ENCODE assay signal across 9 cellular contexts in genomic region chr1:236686815-236687160, GRCh38. TPM values are rescaled to one million over a fixed set of nuclear protein-coding genes. Genes with fewer than 3 reads are reported as not detected.
DNase-seq lines count a peak whose midpoint lies in the region; ATAC-seq, FAIRE-seq and TF ChIP-seq lines count a peak whose summit lies in the region.
"Had no signal": no experiment of that assay in that cellular context is flagged by ENCODE, and none has a peak within 500 bp of the region (broad histone marks: within the 10 kb centered on the region; RNA-seq: fewer than 3 reads in every experiment).

No MANE protein-coding gene starts in this region.

- peaks cover 0 to 1% of the 10 kb centered on the region in 2 experiments for H4K20me1 ChIP-seq in H1 (replicated peaks in 1 of 2; ENCODE audit: control insufficient read depth in 1 of 2, insufficient read depth in 2 of 2, low read length in 2 of 2)

- H3K9me3 ChIP-seq in BE2C (peaks cover 9% of the 10 kb centered on the region; the same call in 1 of the 2 replicates), HUES6 (ENCODE audit: control insufficient read depth, insufficient read depth, low read depth, low read length) (peaks cover 5% of the 10 kb centered on the region; the same call in 1 of the 2 replicates), H1 (ENCODE audit: insufficient read depth in 2 of 2, low read depth in 1 of 2, low read length in 1 of 2) (no peaks in the 10 kb centered on the region)

- peaks cover 21% of the 10 kb centered on the region for H3K27me3 ChIP-seq in BE2C
- H3K27me3 ChIP-seq in HUES6 (ENCODE audit: control insufficient read depth, insufficient read depth, low read length): peaks cover 40% of the 10 kb centered on the region
- peaks cover 4 to 26% (median 23%) of the 10 kb centered on the region in 4 experiments for H3K27me3 ChIP-seq in H1 (replicated peaks in 1 of 4; ENCODE audit: control insufficient read depth in 3 of 4, extremely low read depth in 1 of 4, insufficient read depth in 3 of 4, low read length in 3 of 4)

- H3K18ac ChIP-seq in H1 (ENCODE audit: extremely low read depth, low read length): no peak overlapping the region

- H2BK12ac ChIP-seq in H1 (ENCODE audit: low read depth, low read length): no peak overlapping the region

- no peaks in the 10 kb centered on the region for H3K79me1 ChIP-seq in H1 (ENCODE audit: low read depth, low read length)

- no peak overlapping the region for H3K14ac ChIP-seq in H1 (ENCODE audit: insufficient read length)

- H3K27ac Mint-ChIP-seq in natural killer cell: no peak overlapping the region

- no peaks in the 10 kb centered on the region for H3K79me2 ChIP-seq in H1 (ENCODE audit: control insufficient read depth in 1 of 2, insufficient read depth in 2 of 2, low read length in 2 of 2)

- no peak overlapping the region for H2BK120ac ChIP-seq in H1 (replicated peaks; ENCODE audit: low read depth, low read length)

- no peak overlapping the region for H3K4me3 ChIP-seq in BE2C (ENCODE audit: low read depth, low read length)
- peak overlapping the region; percentile 73 for H3K4me3 ChIP-seq in HUES6 (ENCODE audit: low read depth, low read length)
- peak overlapping the region; percentile 39 to 72 (median 52) for H3K4me3 ChIP-seq in H1 (ENCODE audit: extremely low read depth in 1 of 4, insufficient read depth in 2 of 4, low read depth in 3 of 4, low read length in 4 of 4)

- H3K36me3 ChIP-seq in BE2C (no peaks in the 10 kb centered on the region), HUES6 (ENCODE audit: control insufficient read depth, insufficient read depth, low read length) (no peaks in the 10 kb centered on the region), H1 (ENCODE audit: control insufficient read depth in 2 of 4, insufficient read depth in 4 of 4, low read length in 3 of 4) (no peaks in the 10 kb centered on the region)

- H2AFZ ChIP-seq in H1 (ENCODE audit: low read length): peak overlapping the region; percentile 46; the same call in 1 of the 2 replicates

- H3K4me1 Mint-ChIP-seq in natural killer cell: peaks cover 6 to 16% of the 10 kb centered on the region in 2 donors

- no peak overlapping the region for H3K56ac ChIP-seq in H1 (replicated peaks; ENCODE audit: insufficient read length, low read depth, low read length)

- peak overlapping the region; percentile 69; the same call in 1 of the 2 replicates for H4K8ac ChIP-seq in H1 (ENCODE audit: extremely low read depth, insufficient read depth, low read length)

- no peak overlapping the region for H3K4ac ChIP-seq in H1 (replicated peaks; ENCODE audit: insufficient read length, low read depth, low read length)

- H2BK15ac ChIP-seq in H1 (ENCODE audit: low read length): peak overlapping the region; percentile 72; the same call in 1 of the 2 replicates

- FAIRE-seq in H1 (lab: Jason Lieb, UNC) (no peak), HTR-8/SVneo (lab: Jason Lieb, UNC) (no peak)

- peaks cover 26 to 32% of the 10 kb centered on the region in 2 donors for H3K27me3 Mint-ChIP-seq in natural killer cell (ENCODE audit: low read depth in 2 of 2)

- peaks cover 5 to 6% of the 10 kb centered on the region in 2 donors for H3K9me3 Mint-ChIP-seq in natural killer cell

- CTCF ChIA-PET in H1 (lab: Charles Lee; ENCODE audit: partially characterized antibody): interaction anchor here (0.6 to 0.7 kb wide), 2 partner anchors 268 to 699 kb away, joined by 3 to 4 read pairs; no protein-coding TSS in a partner anchor

- H2AK5ac ChIP-seq in H1 (ENCODE audit: low read depth, low read length): no peak overlapping the region

- no peak overlapping the region for H4K5ac ChIP-seq in H1 (ENCODE audit: insufficient read length, low read depth, low read length)

- TF ChIP-seq CTCF in BE2C (IDR thresholded peaks at IDR 0.05; ENCODE audit: low read depth, low read length) (no peak), H1 (IDR thresholded peaks at IDR 0.05; ENCODE audit: control extremely low read depth in 1 of 3, insufficient read depth in 1 of 3, low read depth in 1 of 3, low read length in 3 of 3) (no peak), natural killer cell (IDR thresholded peaks at IDR 0.05) (no peak), GM20000 (IDR thresholded peaks at IDR 0.05; ENCODE audit: extremely low read depth, missing control alignments) (no peak)

- no peak for TF ChIP-seq EP300 in H1 (IDR thresholded peaks at IDR 0.05; ENCODE audit: borderline replicate concordance in 1 of 2, low read depth in 2 of 2, low read length in 2 of 2)

- no peak overlapping the region for H3K27ac ChIP-seq in HUES6 (ENCODE audit: low read depth, low read length)
- no peak overlapping the region for H3K27ac ChIP-seq in H1 (ENCODE audit: low read depth, low read length)

- WGBS in H1 (ENCODE audit: extremely low coverage in 1 of 2, insufficient coverage in 1 of 2, insufficient read length in 1 of 2, insufficient replicate concordance in 2 of 2, low coverage in 1 of 2, low lambda C conversion rate in 2 of 2, missing lambda C conversion rate in 1 of 2), 2 experiments: 26% methylated on average over 26 of the region's 31 CpGs; no CpG with 5 or more reads in 1 of the 2 experiments

- peak overlapping the region; percentile 63 for H3K4me3 Mint-ChIP-seq in natural killer cell

- H2BK5ac ChIP-seq in H1 (ENCODE audit: low read depth, low read length): no peak overlapping the region

- TF ChIP-seq POLR2A in H1 (IDR thresholded peaks at IDR 0.05; ENCODE audit: control extremely low read depth in 1 of 2, low read depth in 2 of 2, low read length in 2 of 2): no peak

- no peak overlapping the region for H3K23ac ChIP-seq in H1 (ENCODE audit: insufficient read length)

- H3K36me3 Mint-ChIP-seq in natural killer cell: no peaks in the 10 kb centered on the region

- POLR2A ChIA-PET in H1 (lab: Charles Lee; ENCODE audit: partially characterized antibody): interaction anchor here (1.1 to 1.6 kb wide), 2 partner anchors 9 to 33 kb away, joined by 3 read pairs; no protein-coding TSS in a partner anchor

- ATAC-seq in natural killer cell (peak; percentile 16 to 21 (median 20)), HG02884 (IDR thresholded peaks at IDR 0.05; ENCODE audit: unreplicated experiment) (no peak)

- H2BK20ac ChIP-seq in H1 (ENCODE audit: low read length): no peak overlapping the region

- H3K4me2 ChIP-seq in H1 (ENCODE audit: insufficient read depth in 1 of 2, low read depth in 2 of 2, low read length in 2 of 2): peak overlapping the region; percentile 79 to 86

- intact Hi-C loops in natural killer cell (cut with micrococcal nuclease) (no loop called here), posterior vena cava (cut with DNase I) (no loop called here)

- DNase-seq in BE2C (peak; percentile 12), H1 (ENCODE audit: low read depth in 1 of 2, low spot score in 2 of 2) (no peak), natural killer cell (no peak), HTR-8/SVneo (ENCODE audit: insufficient read length, low spot score) (no peak), posterior vena cava (ENCODE audit: low spot score) (no peak), GM20000 (ENCODE audit: low spot score) (no peak)
- DNase-seq: MM.1S had no signal

- H3K23me2 ChIP-seq in H1 (ENCODE audit: low read depth, low read length): peaks cover 8% of the 10 kb centered on the region; the same call in 1 of the 2 replicates

- no peak overlapping the region for H4K91ac ChIP-seq in H1 (replicated peaks; ENCODE audit: insufficient read length, low read length)

- H3K4me1 ChIP-seq in BE2C (no peaks in the 10 kb centered on the region; the same call in 1 of the 2 replicates), HUES6 (ENCODE audit: control insufficient read depth, insufficient read depth, low read length) (peaks cover 7% of the 10 kb centered on the region), H1 (replicated peaks in 1 of 4; ENCODE audit: control insufficient read depth in 3 of 4, insufficient read depth in 4 of 4, low read length in 3 of 4) (peaks cover 0 to 11% (median 3%) of the 10 kb centered on the region in 4 experiments; a peak in 5 of 7 replicates)

- H3K9ac ChIP-seq in HUES6 (ENCODE audit: low read length) (peak overlapping the region; percentile 7), H1 (replicated peaks in 1 of 4; ENCODE audit: extremely low read depth in 1 of 4, low read depth in 3 of 4, low read length in 3 of 4) (peak overlapping the region in 1 of 4 experiments; percentile 73; a peak in 2 of 7 replicates)

- TF ChIP-seq RAD21 in H1 (IDR thresholded peaks at IDR 0.05 in 1 of 2, conservative IDR thresholded peaks at IDR 0.05 in 1 of 2; ENCODE audit: low read depth in 2 of 2, low read length in 2 of 2): no peak

TF ChIP-seq in H1, 55 proteins besides CTCF, POLR2A, EP300 and RAD21 (continues in another document):
- TF ChIP-seq, protein P1, sequence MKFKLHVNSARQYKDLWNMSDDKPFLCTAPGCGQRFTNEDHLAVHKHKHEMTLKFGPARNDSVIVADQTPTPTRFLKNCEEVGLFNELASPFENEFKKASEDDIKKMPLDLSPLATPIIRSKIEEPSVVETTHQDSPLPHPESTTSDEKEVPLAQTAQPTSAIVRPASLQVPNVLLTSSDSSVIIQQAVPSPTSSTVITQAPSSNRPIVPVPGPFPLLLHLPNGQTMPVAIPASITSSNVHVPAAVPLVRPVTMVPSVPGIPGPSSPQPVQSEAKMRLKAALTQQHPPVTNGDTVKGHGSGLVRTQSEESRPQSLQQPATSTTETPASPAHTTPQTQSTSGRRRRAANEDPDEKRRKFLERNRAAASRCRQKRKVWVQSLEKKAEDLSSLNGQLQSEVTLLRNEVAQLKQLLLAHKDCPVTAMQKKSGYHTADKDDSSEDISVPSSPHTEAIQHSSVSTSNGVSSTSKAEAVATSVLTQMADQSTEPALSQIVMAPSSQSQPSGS (IDR thresholded peaks at IDR 0.05; ENCODE audit: low read length): no peak
- TF ChIP-seq, protein P2, sequence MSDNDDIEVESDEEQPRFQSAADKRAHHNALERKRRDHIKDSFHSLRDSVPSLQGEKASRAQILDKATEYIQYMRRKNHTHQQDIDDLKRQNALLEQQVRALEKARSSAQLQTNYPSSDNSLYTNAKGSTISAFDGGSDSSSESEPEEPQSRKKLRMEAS (IDR thresholded peaks at IDR 0.05): 0 out of 2 replicates have a peak, but pooled peaks have one; percentile 7
- peak; percentile 46; the same call in 1 of the 2 replicates for TF ChIP-seq SUZ12 (IDR thresholded peaks at IDR 0.05; ENCODE audit: low read length)
- TF ChIP-seq KDM4A (IDR thresholded peaks at IDR 0.05; ENCODE audit: low read depth, low read length, severe bottlenecking): peak; percentile 99
- TF ChIP-seq RXRA (IDR thresholded peaks at IDR 0.05; ENCODE audit: insufficient read depth, low read depth, low read length): no peak

RNA-seq across cellular contexts. Expression of gene ACTN2, which starts 0.5 kb away (rescaled TPM):
- 1.1 TPM for polyA plus RNA-seq in BE2C (2012; ENCODE audit: insufficient read depth, insufficient read length, low read depth)
- 3.4 and 4.1 TPM in 2 replicates for total RNA-seq in H1 (2021; fragmentation: NEBNext Ultra II Directional; extraction: Animal tissue kit (Norgen Biotek cat#: 25700))
- polyA plus RNA-seq in H1 (2011; rRNA removed): 1.9 and 2.4 TPM in 2 replicates
- 2.3 TPM for polyA plus RNA-seq in H1 (2011; cell fraction: cytosol; rRNA removed)
- polyA plus RNA-seq in H1 (2011; cell fraction: nucleus; rRNA removed): 8.6 TPM
- polyA plus RNA-seq in H1 (2012, experiment 1 of 2): 1.8 to 3.7 TPM (median 2.8 TPM) in 4 replicates
- 0.26 TPM for polyA plus RNA-seq in H1 (2012, experiment 2 of 2)
- polyA plus RNA-seq in H1 (2013, experiment 1 of 2): 1.6 TPM
- 1.6 TPM for polyA plus RNA-seq in H1 (2013, experiment 2 of 2)
- 1.1 and 2.8 TPM in 2 replicates for polyA minus RNA-seq in H1 (2011; rRNA and poly(A)+ RNA removed)
- 1.2 TPM for polyA minus RNA-seq in H1 (2011; cell fraction: cytosol; rRNA and poly(A)+ RNA removed)
- polyA minus RNA-seq in H1 (2011; cell fraction: nucleus; rRNA and poly(A)+ RNA removed): 2.9 TPM
- total RNA-seq in natural killer cell (not detected), posterior vena cava (1 to 10 TPM; 3.7 to 7.4 TPM)
